ENCODE assay signal across 1 cellular context in the genomic region with DNA sequence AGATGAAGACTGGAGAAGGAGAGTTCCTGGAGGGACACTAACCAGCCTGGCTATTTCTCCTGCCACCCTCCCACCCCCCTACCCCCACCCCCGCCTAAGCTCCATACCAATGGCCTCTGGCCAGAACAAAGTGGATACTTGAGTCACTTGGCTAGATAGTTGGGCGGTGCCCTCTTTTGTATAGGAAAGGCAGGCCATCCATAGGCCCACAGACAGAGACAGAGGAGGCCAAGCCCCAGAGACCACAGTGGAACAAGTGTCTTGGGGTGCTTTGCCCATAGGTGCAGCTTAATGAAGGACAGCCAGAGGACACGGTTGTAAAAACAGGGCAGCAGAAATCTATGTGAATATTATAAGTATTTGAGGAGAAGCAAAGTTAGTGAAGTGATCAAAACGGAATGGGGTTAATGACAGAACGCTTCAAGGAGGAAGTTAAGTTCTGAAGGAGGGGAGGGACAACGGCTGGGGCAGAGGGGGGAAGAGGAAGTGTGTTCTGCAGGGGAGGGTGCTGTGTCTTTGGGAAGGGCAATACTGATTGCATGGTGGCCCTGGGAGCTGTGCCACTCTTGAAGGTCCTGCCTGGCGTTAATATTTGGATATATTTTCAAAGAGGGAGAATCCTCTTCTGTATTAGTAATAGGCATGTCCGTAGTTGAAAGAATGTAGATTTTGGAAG.
TF ChIP-seq lines count a peak whose summit lies in the region.

No MANE protein-coding gene starts in this region.

TF ChIP-seq in WTC11, 78 proteins besides CTCF, POLR2A, EP300 and RAD21 (continued from another document):
- TF ChIP-seq, protein P1, sequence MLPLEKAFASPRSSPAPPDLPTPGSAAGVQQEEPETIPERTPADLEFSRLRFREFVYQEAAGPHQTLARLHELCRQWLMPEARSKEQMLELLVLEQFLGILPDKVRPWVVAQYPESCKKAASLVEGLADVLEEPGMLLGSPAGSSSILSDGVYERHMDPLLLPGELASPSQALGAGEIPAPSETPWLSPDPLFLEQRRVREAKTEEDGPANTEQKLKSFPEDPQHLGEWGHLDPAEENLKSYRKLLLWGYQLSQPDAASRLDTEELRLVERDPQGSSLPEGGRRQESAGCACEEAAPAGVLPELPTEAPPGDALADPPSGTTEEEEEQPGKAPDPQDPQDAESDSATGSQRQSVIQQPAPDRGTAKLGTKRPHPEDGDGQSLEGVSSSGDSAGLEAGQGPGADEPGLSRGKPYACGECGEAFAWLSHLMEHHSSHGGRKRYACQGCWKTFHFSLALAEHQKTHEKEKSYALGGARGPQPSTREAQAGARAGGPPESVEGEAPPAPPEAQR (CRISPR knock-in tag; IDR thresholded peaks at IDR 0.05): no peak
- no peak for TF ChIP-seq ZNF423 (CRISPR knock-in tag; IDR thresholded peaks at IDR 0.05)
- no peak for TF ChIP-seq CREM (CRISPR knock-in tag; IDR thresholded peaks at IDR 0.05)
